30 cellular contexts compared by ENCODE assay signal in the genomic region with DNA sequence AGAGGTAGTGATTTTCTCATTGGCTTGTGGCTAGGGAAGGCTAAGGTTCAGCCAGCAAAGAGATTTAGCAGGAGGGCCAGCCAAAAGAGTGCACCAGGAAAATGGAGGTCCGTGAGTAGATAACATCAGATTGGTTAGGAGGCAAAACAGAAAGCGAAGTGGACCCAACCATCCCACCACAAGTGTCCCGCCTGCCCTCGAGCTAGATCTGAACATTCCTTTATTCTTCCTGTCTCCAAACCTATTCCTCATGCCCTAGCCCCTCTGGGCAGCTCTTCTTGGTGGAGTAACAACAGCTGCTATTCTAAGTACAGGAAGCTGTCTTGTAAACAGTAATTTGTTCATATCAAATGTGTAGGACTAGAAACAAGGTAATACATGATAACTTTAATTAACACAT.
"Had no signal": no experiment of that assay in that cellular context is flagged by ENCODE, and none has a peak within 500 bp of the region (broad histone marks: within the 10 kb centered on the region; RNA-seq: fewer than 3 reads in every experiment).

No MANE protein-coding gene starts in this region.

- FAIRE-seq: RCC 7860 had no signal

- DNase-seq: activated CD4-positive, alpha-beta T cell treated with anti-CD3 and anti-CD28 coated beads, Interleukin-2, amount 10 ng/mL, durations not matched to agents 24 days and 14 days; activated CD4-positive, alpha-beta T cell treated with anti-CD3 and anti-CD28 coated beads, Interleukin-2, amount 50 U/mL, for 4 hours; activated CD8-positive, alpha-beta T cell treated with anti-CD3 and anti-CD28 coated beads for 36 hours; activated effector memory CD4-positive, alpha-beta T cell treated with anti-CD3 and anti-CD28 coated beads, Interleukin-2, amount 50 U/mL, for 16 hours; activated naive CD4-positive, alpha-beta T cell; activated naive CD4-positive, alpha-beta T cell treated with anti-CD3 and anti-CD28 coated beads, Interleukin-2, amount 50 U/mL, for 16 hours; activated naive CD8-positive, alpha-beta T cell treated with anti-CD3 and anti-CD28 coated beads for 36 hours; activated T-cell treated with anti-CD3 and anti-CD28 coated beads, Interleukin-2, amount 50 U/mL, for 1 hour; activated T-cell treated with anti-CD3 and anti-CD28 coated beads, Interleukin-2, amount 50 U/mL, for 72 hours; amniotic stem cell; aorta; brain microvascular endothelial cell; NCI-H1048; NCI-H1105 treated with DMSO at 0.1 percent for 48 hours; NCI-H1436; NCI-H1694; NCI-H1930; NCI-H2081 treated with DMSO at 0.1 percent for 48 hours; NCI-H226; NCI-H446 treated with DMSO at 0.1 percent for 48 hours; NCI-H524; NCI-H82; PC-9; Right ventricle myocardium superior; T1000; WERI-Rb-1 had no signal

- H3K36me3 ChIP-seq: brain microvascular endothelial cell, WERI-Rb-1 had no signal

- H3K27ac ChIP-seq: brain microvascular endothelial cell, KMS-11, PC-9, SK-N-MC, WERI-Rb-1 had no signal

- H2AFZ ChIP-seq: PC-9 had no signal

- ATAC-seq: activated CD8-positive, alpha-beta T cell treated with anti-CD3 and anti-CD28 coated beads for 36 hours; activated T-cell treated with anti-CD3 and anti-CD28 coated beads, Interleukin-2, amount 50 U/mL, for 72 hours; activated T-helper 17 cell treated with anti-CD3 and anti-CD28 coated beads, Interleukin-2, amount 50 U/mL, for 72 hours had no signal

- H3K27me3 ChIP-seq: brain microvascular endothelial cell had no signal

- H3K4me3 ChIP-seq: PC-9, SK-N-MC had no signal

- H3K4me2 ChIP-seq: KMS-11, PC-9 had no signal
